In genomic region chrX:48691746-48692145, GRCh38 we compare ENCODE assay signal across 2 cellular contexts. TPM values are rescaled to one million over a fixed set of nuclear protein-coding genes. Genes with fewer than 3 reads are reported as not detected.
"Had no signal": no experiment of that assay in that cellular context is flagged by ENCODE, and none has a peak within 500 bp of the region (broad histone marks: within the 10 kb centered on the region; RNA-seq: fewer than 3 reads in every experiment).

No MANE protein-coding gene starts in this region.

RNA-seq across cellular contexts. Expression of gene WAS, which starts 8.1 kb away (rescaled TPM):
- total RNA-seq: M059J, SJSA1 had no signal
